In the genomic region with DNA sequence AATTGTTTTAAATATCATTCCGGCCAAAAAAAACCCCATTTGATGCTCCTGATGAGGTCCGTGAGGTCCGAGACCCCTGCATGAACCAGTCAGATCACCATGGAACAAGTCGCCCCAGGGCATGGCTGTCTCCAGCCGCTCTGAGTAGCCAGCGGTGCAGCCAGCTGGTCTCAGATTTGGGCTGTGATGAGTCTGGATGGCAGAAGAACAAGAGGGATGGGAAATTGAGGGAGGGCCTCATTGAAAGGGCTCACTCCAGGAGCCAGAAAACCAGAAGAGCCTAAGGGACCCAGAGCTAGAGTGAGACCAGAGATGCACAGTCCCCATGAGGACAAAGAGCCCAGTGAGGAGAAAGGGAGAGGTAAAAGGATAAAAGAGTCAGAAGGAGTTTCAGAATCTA, we compare ENCODE assay signal across 9 cellular contexts.
DNase-seq lines count a peak whose midpoint lies in the region; ATAC-seq and TF ChIP-seq lines count a peak whose summit lies in the region.
"Had no signal": no experiment of that assay in that cellular context is flagged by ENCODE, and none has a peak within 500 bp of the region (broad histone marks: within the 10 kb centered on the region; RNA-seq: fewer than 3 reads in every experiment).

No MANE protein-coding gene starts in this region.

- H3K27ac ChIP-seq in mucosa of rectum (ENCODE audit: low read depth in 2 of 2, low read length in 2 of 2) (peak overlapping the region; percentile 95 to 96), thymus (ENCODE audit: low read depth) (peak overlapping the region; percentile 19)
- H3K27ac ChIP-seq: VCaP had no signal

- H3K4me1 ChIP-seq in mucosa of rectum (ENCODE audit: control insufficient read depth in 2 of 2, insufficient read depth in 2 of 2, low read length in 2 of 2) (peaks cover 48 to 53% of the 10 kb centered on the region in 2 donors), thymus (ENCODE audit: control insufficient read depth, insufficient read depth, low read length) (peaks cover 20% of the 10 kb centered on the region)

- H3K4me1 Mint-ChIP-seq in activated T-cell treated with anti-CD3 and anti-CD28 coated beads, Interleukin-2, amount 50 U/mL, for 24 hours (ENCODE audit: low read depth), result peaks cover 58% of the 10 kb centered on the region
- peaks cover 44% of the 10 kb centered on the region for H3K4me1 Mint-ChIP-seq in activated T-cell treated with anti-CD3 and anti-CD28 coated beads, Interleukin-2, amount 50 U/mL, for 4 hours (ENCODE audit: low read depth)
- peaks cover 23% of the 10 kb centered on the region for H3K4me1 Mint-ChIP-seq in activated T-helper 17 cell treated with anti-CD3 and anti-CD28 coated beads, Interleukin-2, amount 50 U/mL, for 72 hours
- H3K4me1 Mint-ChIP-seq in mesothelial cell of epicardium, result peaks cover 43% of the 10 kb centered on the region

- peaks cover under 1% of the 10 kb centered on the region for H3K9me3 Mint-ChIP-seq in activated T-cell treated with anti-CD3 and anti-CD28 coated beads, Interleukin-2, amount 50 U/mL, for 24 hours
- H3K9me3 Mint-ChIP-seq in activated T-cell treated with anti-CD3 and anti-CD28 coated beads, Interleukin-2, amount 50 U/mL, for 4 hours, result no peaks in the 10 kb centered on the region
- H3K9me3 Mint-ChIP-seq in activated T-helper 17 cell treated with anti-CD3 and anti-CD28 coated beads, Interleukin-2, amount 50 U/mL, for 72 hours, result no peaks in the 10 kb centered on the region
- H3K9me3 Mint-ChIP-seq in mesothelial cell of epicardium, result no peaks in the 10 kb centered on the region

- H3K9me3 ChIP-seq in mucosa of rectum (ENCODE audit: control insufficient read depth in 2 of 2, low read length in 2 of 2), result no peaks in the 10 kb centered on the region
- H3K9me3 ChIP-seq in thymus (ENCODE audit: control insufficient read depth), result no peaks in the 10 kb centered on the region

- H3K27me3 ChIP-seq in mucosa of rectum (ENCODE audit: control insufficient read depth in 2 of 2, insufficient read depth in 2 of 2, low read length in 2 of 2) (no peaks in the 10 kb centered on the region), thymus (ENCODE audit: control insufficient read depth, insufficient read depth) (no peaks in the 10 kb centered on the region)

- H3K4me3 ChIP-seq in mucosa of rectum (ENCODE audit: low read length in 2 of 2), result peak overlapping the region in 1 of 2 donors; percentile 26
- H3K4me3 ChIP-seq in thymus (ENCODE audit: low read length), result no peak overlapping the region

- DNase-seq in activated T-cell treated with anti-CD3 and anti-CD28 coated beads, Interleukin-2, amount 50 U/mL, for 24 hours, result peak; percentile 29
- DNase-seq in activated T-cell treated with anti-CD3 and anti-CD28 coated beads, Interleukin-2, amount 50 U/mL, for 4 hours, result no peak
- no peak for DNase-seq in SKM-1 (lab: John Stamatoyannopoulos, UW; ENCODE audit: unreplicated experiment)
- no peak for DNase-seq in DMS79 (lab: John Stamatoyannopoulos, UW)
- DNase-seq in mesothelial cell of epicardium (ENCODE audit: low spot score in 2 of 2, unreplicated experiment in 2 of 2), result no peak

- no peak for TF ChIP-seq CTCF in mesothelial cell of epicardium (IDR thresholded peaks at IDR 0.05; ENCODE audit: unreplicated experiment)

- no peak overlapping the region for H3K4me3 Mint-ChIP-seq in activated T-cell treated with anti-CD3 and anti-CD28 coated beads, Interleukin-2, amount 50 U/mL, for 24 hours
- no peak overlapping the region for H3K4me3 Mint-ChIP-seq in activated T-cell treated with anti-CD3 and anti-CD28 coated beads, Interleukin-2, amount 50 U/mL, for 4 hours
- peak overlapping the region; percentile 68 for H3K4me3 Mint-ChIP-seq in activated T-helper 17 cell treated with anti-CD3 and anti-CD28 coated beads, Interleukin-2, amount 50 U/mL, for 72 hours
- H3K4me3 Mint-ChIP-seq in mesothelial cell of epicardium, result no peak overlapping the region

- H3K36me3 Mint-ChIP-seq in activated T-cell treated with anti-CD3 and anti-CD28 coated beads, Interleukin-2, amount 50 U/mL, for 24 hours (ENCODE audit: low read depth), result no peaks in the 10 kb centered on the region
- H3K36me3 Mint-ChIP-seq in activated T-cell treated with anti-CD3 and anti-CD28 coated beads, Interleukin-2, amount 50 U/mL, for 4 hours (ENCODE audit: insufficient read depth), result no peaks in the 10 kb centered on the region
- H3K36me3 Mint-ChIP-seq in activated T-helper 17 cell treated with anti-CD3 and anti-CD28 coated beads, Interleukin-2, amount 50 U/mL, for 72 hours (ENCODE audit: low read depth), result no peaks in the 10 kb centered on the region
- no peaks in the 10 kb centered on the region for H3K36me3 Mint-ChIP-seq in mesothelial cell of epicardium

- H3K36me3 ChIP-seq in mucosa of rectum (ENCODE audit: control insufficient read depth in 2 of 2, insufficient read depth in 2 of 2, low read length in 2 of 2) (no peaks in the 10 kb centered on the region), thymus (ENCODE audit: control insufficient read depth, insufficient read depth) (no peaks in the 10 kb centered on the region)

- ATAC-seq in activated T-cell treated with anti-CD3 and anti-CD28 coated beads, Interleukin-2, amount 50 U/mL, for 4 hours, result no peak
- no peak for ATAC-seq in activated T-helper 17 cell treated with anti-CD3 and anti-CD28 coated beads, Interleukin-2, amount 50 U/mL, for 72 hours (replicated peaks)

- no peaks in the 10 kb centered on the region for H3K27me3 Mint-ChIP-seq in activated T-cell treated with anti-CD3 and anti-CD28 coated beads, Interleukin-2, amount 50 U/mL, for 24 hours
- no peaks in the 10 kb centered on the region for H3K27me3 Mint-ChIP-seq in activated T-cell treated with anti-CD3 and anti-CD28 coated beads, Interleukin-2, amount 50 U/mL, for 4 hours (ENCODE audit: low read depth)
- no peaks in the 10 kb centered on the region for H3K27me3 Mint-ChIP-seq in activated T-helper 17 cell treated with anti-CD3 and anti-CD28 coated beads, Interleukin-2, amount 50 U/mL, for 72 hours
- H3K27me3 Mint-ChIP-seq in mesothelial cell of epicardium (ENCODE audit: low read depth), result no peaks in the 10 kb centered on the region

- H3K27ac Mint-ChIP-seq in activated T-cell treated with anti-CD3 and anti-CD28 coated beads, Interleukin-2, amount 50 U/mL, for 24 hours, result no peak overlapping the region
- peak overlapping the region; percentile 79 for H3K27ac Mint-ChIP-seq in activated T-helper 17 cell treated with anti-CD3 and anti-CD28 coated beads, Interleukin-2, amount 50 U/mL, for 72 hours
- no peak overlapping the region for H3K27ac Mint-ChIP-seq in mesothelial cell of epicardium

- peak overlapping the region; percentile 32 to 60 for H3K9ac ChIP-seq in mucosa of rectum (ENCODE audit: low read depth in 1 of 2, low read length in 2 of 2)

- 96% methylated on average over 6 of the region's 6 CpGs for WGBS in thymus
